In the genomic region with DNA sequence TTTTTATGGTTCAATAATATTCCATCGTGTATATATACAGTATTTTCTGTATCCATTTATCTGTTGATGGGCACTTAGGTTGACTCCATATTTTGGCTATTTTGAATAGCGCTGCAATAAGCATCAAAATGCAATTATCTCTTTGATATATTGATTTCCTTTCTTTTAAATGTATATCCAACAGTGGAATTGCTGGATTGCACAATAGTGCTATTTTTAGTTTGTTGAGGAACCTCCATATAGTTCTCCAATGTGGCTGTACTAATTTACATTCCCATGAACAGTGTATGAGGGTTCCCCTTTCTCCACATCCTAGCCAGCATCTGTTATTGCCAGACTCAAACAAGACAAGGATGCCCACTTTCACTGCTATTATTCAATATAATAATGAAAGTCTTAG, we compare ENCODE assay signal across 8 cellular contexts. TPM values are rescaled to one million over a fixed set of nuclear protein-coding genes. Genes with fewer than 3 reads are reported as not detected.
"Had no signal": no experiment of that assay in that cellular context is flagged by ENCODE, and none has a peak within 500 bp of the region (broad histone marks: within the 10 kb centered on the region; RNA-seq: fewer than 3 reads in every experiment).

No MANE protein-coding gene starts in this region.

- H3K4me3 ChIP-seq: GM23248, HAP-1 had no signal

- H3K9ac ChIP-seq: GM23248 had no signal

- H2AFZ ChIP-seq: GM23248 had no signal

- H3K9me3 ChIP-seq: HAP-1 had no signal

- H3K36me3 ChIP-seq: HAP-1 had no signal

- H3K27ac ChIP-seq: GM23248 had no signal

- DNase-seq: GM23248, GOT3, H7, KG1 had no signal

- FAIRE-seq: HTR-8/SVneo had no signal

RNA-seq across cellular contexts. Expression of gene CTXN3, which starts 9.1 kb away (rescaled TPM):
- total RNA-seq: GM23248, H4, H7, HT-29 had no signal
- polyA plus RNA-seq: GM23248 had no signal
